ENCODE assay signal across 18 cellular contexts in the genomic region with DNA sequence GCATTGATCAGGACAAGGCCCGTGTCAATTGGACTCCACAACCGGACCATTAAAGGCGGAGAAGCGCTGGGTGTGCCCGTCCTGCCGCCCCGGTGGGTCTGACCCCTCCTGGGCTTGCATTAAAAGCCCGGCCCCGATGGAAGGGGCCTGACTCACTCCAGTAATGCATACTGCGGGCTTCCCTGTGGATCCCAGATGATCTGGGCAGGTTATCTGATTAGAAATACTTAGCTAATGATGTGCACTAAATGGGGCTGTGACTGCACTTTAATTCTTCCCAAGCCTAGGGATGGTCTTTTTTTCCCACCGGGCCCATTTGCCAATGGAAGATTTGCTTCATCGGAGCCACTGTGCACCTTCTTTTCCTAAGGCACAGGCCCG.
DNase-seq lines count a peak whose midpoint lies in the region; ATAC-seq, FAIRE-seq and TF ChIP-seq lines count a peak whose summit lies in the region.
"Had no signal": no experiment of that assay in that cellular context is flagged by ENCODE, and none has a peak within 500 bp of the region (broad histone marks: within the 10 kb centered on the region; RNA-seq: fewer than 3 reads in every experiment).

No MANE protein-coding gene starts in this region.

- POLR2A ChIA-PET in GM10248 (lab: Yijun Ruan, JAX) = no interaction called here

- intact Hi-C loops in colonic mucosa (cut with DNase I) = loop anchor here (5.0 kb wide), 1 partner anchor 683 kb away; no protein-coding TSS in a partner anchor

- CTCF ChIA-PET in GM10248 (lab: Yijun Ruan, JAX) = interaction anchor here (1.2 to 4.0 kb wide), 8 partner anchors 9 to 180 kb away, joined by 3 to 20 read pairs (median 7); no protein-coding TSS in a partner anchor

- WGBS in mesodermal cell (ENCODE audit: insufficient coverage in 2 of 2), 2 experiments = 85% methylated on average over 13 of the region's 13 CpGs

- H3K4me3 ChIP-seq in mesodermal cell (ENCODE audit: extremely low read depth, insufficient read depth, low read length, poor library complexity, severe bottlenecking) (no peak overlapping the region), colonic mucosa (no peak overlapping the region)
- H3K4me3 ChIP-seq: HAP-1 had no signal

- ATAC-seq in SK-N-SH treated with all-trans-retinoic acid at 6 μM for 48 hours = peak; percentile 65
- ATAC-seq: CD8-positive, alpha-beta T cell had no signal

- H3K27ac ChIP-seq in mesodermal cell (ENCODE audit: low read depth, low read length, severe bottlenecking) (peak overlapping the region; percentile 29), colonic mucosa (no peak overlapping the region)
- H3K27ac ChIP-seq: C4-2B, KMS-11 had no signal

- no peaks in the 10 kb centered on the region for H3K27me3 ChIP-seq in colonic mucosa

- H3K4me1 ChIP-seq in mesodermal cell (ENCODE audit: control insufficient read depth, insufficient read depth, low read length, poor library complexity, severe bottlenecking) (peaks cover 30% of the 10 kb centered on the region), colonic mucosa (no peaks in the 10 kb centered on the region)
- H3K4me1 ChIP-seq: HAP-1 had no signal

- no peak overlapping the region for H3K9ac ChIP-seq in colonic mucosa (ENCODE audit: low read depth in 2 of 2, low read length in 2 of 2)
- H3K9ac ChIP-seq: KMS-11 had no signal

- in situ Hi-C loops in GM13976 (cut with MboI; ENCODE audit: low sequenced_read_pairs, unreplicated experiment) = loop anchor here (25.0 kb wide), 1 partner anchor 678 kb away; no protein-coding TSS in a partner anchor

- TF ChIP-seq CTCF in D721Med (IDR thresholded peaks at IDR 0.05; ENCODE audit: insufficient read depth, missing control alignments) (no peak), GM13976 (IDR thresholded peaks at IDR 0.05; ENCODE audit: borderline replicate concordance, control extremely low read depth, extremely low read depth, insufficient read depth, missing control alignments) (no peak), GM10248 (IDR thresholded peaks at IDR 0.05; ENCODE audit: control extremely low read depth, extremely low read depth, low read depth, missing control alignments) (no peak), colonic mucosa (IDR thresholded peaks at IDR 0.05) (no peak)

- FAIRE-seq in D721Med (lab: Jason Lieb, UNC) = no peak
- FAIRE-seq: A204.1, G401.6, GM12892, GM19239, H1 had no signal

- H3K36me3 ChIP-seq in mesodermal cell (ENCODE audit: control insufficient read depth, insufficient read depth, low read length) = no peaks in the 10 kb centered on the region
- H3K36me3 ChIP-seq in colonic mucosa = no peaks in the 10 kb centered on the region

- H3K9me3 ChIP-seq in mesodermal cell (ENCODE audit: control insufficient read depth, low read length) (no peaks in the 10 kb centered on the region), colonic mucosa (no peaks in the 10 kb centered on the region)
- H3K9me3 ChIP-seq: HAP-1 had no signal

- DNase-seq in A172 (ENCODE audit: low spot score) (peak; percentile 23), D721Med (ENCODE audit: insufficient read length, low spot score) (peak; percentile 65), GM13976 (ENCODE audit: low spot score) (no peak), GM10248 (ENCODE audit: extremely low spot score) (no peak), colonic mucosa (no peak)
- DNase-seq: CD8-positive, alpha-beta T cell; COR-L47; DMS79 had no signal

TF ChIP-seq in SK-N-SH treated with all-trans-retinoic acid at 6 μM for 48 hours, 23 proteins besides CTCF, POLR2A, EP300 and RAD21:
- TF ChIP-seq, protein P1, sequence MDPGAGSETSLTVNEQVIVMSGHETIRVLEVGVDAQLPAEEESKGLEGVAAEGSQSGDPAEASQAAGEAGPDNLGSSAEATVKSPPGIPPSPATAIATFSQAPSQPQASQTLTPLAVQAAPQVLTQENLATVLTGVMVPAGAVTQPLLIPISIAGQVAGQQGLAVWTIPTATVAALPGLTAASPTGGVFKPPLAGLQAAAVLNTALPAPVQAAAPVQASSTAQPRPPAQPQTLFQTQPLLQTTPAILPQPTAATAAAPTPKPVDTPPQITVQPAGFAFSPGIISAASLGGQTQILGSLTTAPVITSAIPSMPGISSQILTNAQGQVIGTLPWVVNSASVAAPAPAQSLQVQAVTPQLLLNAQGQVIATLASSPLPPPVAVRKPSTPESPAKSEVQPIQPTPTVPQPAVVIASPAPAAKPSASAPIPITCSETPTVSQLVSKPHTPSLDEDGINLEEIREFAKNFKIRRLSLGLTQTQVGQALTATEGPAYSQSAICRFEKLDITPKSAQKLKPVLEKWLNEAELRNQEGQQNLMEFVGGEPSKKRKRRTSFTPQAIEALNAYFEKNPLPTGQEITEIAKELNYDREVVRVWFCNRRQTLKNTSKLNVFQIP (CRISPR knock-in tag; IDR thresholded peaks at IDR 0.05; ENCODE audit: borderline replicate concordance, low read depth) = no peak
- TF ChIP-seq RARB (CRISPR knock-in tag; IDR thresholded peaks at IDR 0.05) (no peak), ZFP3 (CRISPR knock-in tag; IDR thresholded peaks at IDR 0.05) (0 out of 2 replicates have a peak, but pooled peaks have one; percentile 17), ZNF565 (CRISPR knock-in tag; conservative IDR thresholded peaks at IDR 0.05; ENCODE audit: low read depth) (no peak), ZNF8 (CRISPR knock-in tag; IDR thresholded peaks at IDR 0.05) (no peak)
- TF ChIP-seq, protein P2, sequence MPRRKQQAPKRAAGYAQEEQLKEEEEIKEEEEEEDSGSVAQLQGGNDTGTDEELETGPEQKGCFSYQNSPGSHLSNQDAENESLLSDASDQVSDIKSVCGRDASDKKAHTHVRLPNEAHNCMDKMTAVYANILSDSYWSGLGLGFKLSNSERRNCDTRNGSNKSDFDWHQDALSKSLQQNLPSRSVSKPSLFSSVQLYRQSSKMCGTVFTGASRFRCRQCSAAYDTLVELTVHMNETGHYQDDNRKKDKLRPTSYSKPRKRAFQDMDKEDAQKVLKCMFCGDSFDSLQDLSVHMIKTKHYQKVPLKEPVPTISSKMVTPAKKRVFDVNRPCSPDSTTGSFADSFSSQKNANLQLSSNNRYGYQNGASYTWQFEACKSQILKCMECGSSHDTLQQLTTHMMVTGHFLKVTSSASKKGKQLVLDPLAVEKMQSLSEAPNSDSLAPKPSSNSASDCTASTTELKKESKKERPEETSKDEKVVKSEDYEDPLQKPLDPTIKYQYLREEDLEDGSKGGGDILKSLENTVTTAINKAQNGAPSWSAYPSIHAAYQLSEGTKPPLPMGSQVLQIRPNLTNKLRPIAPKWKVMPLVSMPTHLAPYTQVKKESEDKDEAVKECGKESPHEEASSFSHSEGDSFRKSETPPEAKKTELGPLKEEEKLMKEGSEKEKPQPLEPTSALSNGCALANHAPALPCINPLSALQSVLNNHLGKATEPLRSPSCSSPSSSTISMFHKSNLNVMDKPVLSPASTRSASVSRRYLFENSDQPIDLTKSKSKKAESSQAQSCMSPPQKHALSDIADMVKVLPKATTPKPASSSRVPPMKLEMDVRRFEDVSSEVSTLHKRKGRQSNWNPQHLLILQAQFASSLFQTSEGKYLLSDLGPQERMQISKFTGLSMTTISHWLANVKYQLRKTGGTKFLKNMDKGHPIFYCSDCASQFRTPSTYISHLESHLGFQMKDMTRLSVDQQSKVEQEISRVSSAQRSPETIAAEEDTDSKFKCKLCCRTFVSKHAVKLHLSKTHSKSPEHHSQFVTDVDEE (CRISPR knock-in tag; IDR thresholded peaks at IDR 0.05) = no peak
TF ChIP-seq in SK-N-SH treated with all-trans-retinoic acid at 6 μM for 48 hours: peak in this region for 1.

Comparison
In these comparisons a context has a peak if more than half of its experiments do, and no peak if none do; other contexts are left out.
1. DNase-seq: peak in A172 (single experiment) and D721Med (single experiment); none in GM13976 (single experiment), GM10248 (single experiment) and colonic mucosa (single experiment).